ENCODE assay signal across 26 cellular contexts in genomic region chr7:123424463-123424862, GRCh38.
"Had no signal": no experiment of that assay in that cellular context is flagged by ENCODE, and none has a peak within 500 bp of the region (broad histone marks: within the 10 kb centered on the region; RNA-seq: fewer than 3 reads in every experiment).

No MANE protein-coding gene starts in this region.

- H2AFZ ChIP-seq: hepatocyte had no signal

- H3K4me3 ChIP-seq: colonic mucosa, coronary artery, dorsolateral prefrontal cortex, esophagus muscularis mucosa, esophagus squamous epithelium, gastrocnemius medialis, gastroesophageal sphincter, heart left ventricle, heart right ventricle, hepatocyte had no signal

- H3K27me3 ChIP-seq: colonic mucosa, dorsolateral prefrontal cortex, esophagus muscularis mucosa, esophagus squamous epithelium, foreskin keratinocyte, gastrocnemius medialis, gastroesophageal sphincter, heart left ventricle, heart right ventricle, hepatocyte had no signal

- FAIRE-seq: colon, endothelial cell of umbilical vein had no signal

- H3K4me2 ChIP-seq: hepatocyte had no signal

- H3K4me1 ChIP-seq: colonic mucosa, esophagus muscularis mucosa, esophagus squamous epithelium, foreskin keratinocyte, gastrocnemius medialis, gastroesophageal sphincter, heart left ventricle, heart right ventricle had no signal

- DNase-seq: colonic mucosa; cortex of kidney; dermis blood vessel endothelial cell; dorsolateral prefrontal cortex; effector CD4-positive, alpha-beta T cell; effector CD8-positive, alpha-beta T cell; effector memory CD4-positive, alpha-beta T cell; effector memory CD8-positive, alpha-beta T cell; endodermal cell; erythroblast; esophagus squamous epithelium; foreskin fibroblast; foreskin melanocyte; gastrocnemius medialis; glutamatergic neuron; head of caudate nucleus; heart left ventricle; heart right ventricle had no signal

- H3K36me3 ChIP-seq: colonic mucosa, esophagus muscularis mucosa, esophagus squamous epithelium, gastrocnemius medialis, gastroesophageal sphincter, heart left ventricle, heart right ventricle had no signal

- ATAC-seq: effector memory CD8-positive, alpha-beta T cell; esophagus mucosa; gastrocnemius medialis; gastroesophageal sphincter; heart left ventricle; heart right ventricle had no signal

- H3K79me2 ChIP-seq: hepatocyte had no signal

- H3K27ac ChIP-seq: colonic mucosa, coronary artery, dorsolateral prefrontal cortex, esophagus muscularis mucosa, esophagus squamous epithelium, foreskin keratinocyte, gastrocnemius medialis, gastroesophageal sphincter, heart left ventricle, heart right ventricle, hepatocyte had no signal

- H3K9me3 ChIP-seq: colonic mucosa, esophagus squamous epithelium, gastrocnemius medialis had no signal
